Comparison of ENCODE assay signal across 13 cellular contexts in genomic region chr2:164898475-164898874, GRCh38. TPM values are rescaled to one million over a fixed set of nuclear protein-coding genes. Genes with fewer than 3 reads are reported as not detected.
DNase-seq lines count a peak whose midpoint lies in the region; ATAC-seq, FAIRE-seq and TF ChIP-seq lines count a peak whose summit lies in the region.
"Had no signal": no experiment of that assay in that cellular context is flagged by ENCODE, and none has a peak within 500 bp of the region (broad histone marks: within the 10 kb centered on the region; RNA-seq: fewer than 3 reads in every experiment).

No MANE protein-coding gene starts in this region.

- POLR2A ChIA-PET in Caco-2 (lab: Charles Lee), result no interaction called here
- POLR2A ChIA-PET in endothelial cell of umbilical vein (lab: Charles Lee), result no interaction called here

- H3K9me3 ChIP-seq in Caco-2 (0 out of 2 replicates have a peak, but pooled peaks cover 3% of the 10 kb centered on the region), endothelial cell of umbilical vein (replicated peaks; ENCODE audit: control insufficient read depth, insufficient read depth, low read length) (no peaks in the 10 kb centered on the region)
- H3K9me3 ChIP-seq: neutrophil had no signal

- peaks cover 20% of the 10 kb centered on the region for H3K9me3 Mint-ChIP-seq in Caco-2 (ENCODE audit: unreplicated experiment)

- peak overlapping the region; percentile 23 for H2AFZ ChIP-seq in endothelial cell of umbilical vein (ENCODE audit: low read depth, low read length)

- no peak for ATAC-seq in HG02885 (IDR thresholded peaks at IDR 0.05; ENCODE audit: poor library complexity, unreplicated experiment)
- no peak for ATAC-seq in GM19455 (IDR thresholded peaks at IDR 0.05; ENCODE audit: unreplicated experiment)

- H3K9ac ChIP-seq in endothelial cell of umbilical vein (replicated peaks; ENCODE audit: extremely low read depth, insufficient read depth, low read length), result no peak overlapping the region

- peak overlapping the region; percentile 72 for H3K27ac Mint-ChIP-seq in Caco-2 (ENCODE audit: unreplicated experiment)

- no TSS peak for BruUV-seq in Caco-2 (replicated peaks; lab: Mats Ljungman, UMichigan)
- BruUV-seq in endothelial cell of umbilical vein (replicated peaks; lab: Mats Ljungman, UMichigan), result no TSS peak

- peak overlapping the region; percentile 65 for H3K4me3 Mint-ChIP-seq in Caco-2 (ENCODE audit: unreplicated experiment)

- H3K36me3 ChIP-seq in Caco-2 (ENCODE audit: control insufficient read depth, insufficient read depth, low read length) (no peaks in the 10 kb centered on the region), endothelial cell of umbilical vein (ENCODE audit: control insufficient read depth in 2 of 2, extremely low read depth in 1 of 2, insufficient read depth in 2 of 2, low read length in 2 of 2) (no peaks in the 10 kb centered on the region)
- H3K36me3 ChIP-seq: neutrophil had no signal

- H3K27me3 Mint-ChIP-seq in Caco-2 (ENCODE audit: insufficient read depth, unreplicated experiment), result no peaks in the 10 kb centered on the region

- peaks cover 4% of the 10 kb centered on the region for H3K36me3 Mint-ChIP-seq in Caco-2 (ENCODE audit: insufficient read depth, unreplicated experiment)

- peaks cover 34% of the 10 kb centered on the region for H3K4me1 ChIP-seq in Caco-2
- peaks cover 28% of the 10 kb centered on the region for H3K4me1 ChIP-seq in endothelial cell of umbilical vein (ENCODE audit: control insufficient read depth, extremely low read depth, insufficient read depth, low read length)

- no peaks in the 10 kb centered on the region for H3K9me1 ChIP-seq in endothelial cell of umbilical vein (replicated peaks; ENCODE audit: control insufficient read depth, extremely low read depth, insufficient read depth, low read length)

- CTCF ChIA-PET in Caco-2 (lab: Charles Lee), result no interaction called here
- CTCF ChIA-PET in endothelial cell of umbilical vein (lab: Charles Lee), result interaction anchor here (1.2 to 2.8 kb wide), 5 partner anchors 9 to 57 kb away, joined by 3 to 8 read pairs (median 3); partner anchors contain the start of gene COBLL1

- dilution Hi-C loops in endothelial cell of umbilical vein (cut with MboI; ENCODE audit: extremely low pct_ligation_motif_present, low sequenced_read_pairs), result no loop called here

- H3K4me2 ChIP-seq in endothelial cell of umbilical vein (ENCODE audit: insufficient read depth, low read length), result peak overlapping the region; percentile 0

- TF ChIP-seq CTCF in Caco-2 (IDR thresholded peaks at IDR 0.05; ENCODE audit: insufficient read depth in 1 of 2, low read depth in 1 of 2, low read length in 1 of 2, severe bottlenecking in 1 of 2, unreplicated experiment in 1 of 2) (no peak), endothelial cell of umbilical vein (IDR thresholded peaks at IDR 0.05; ENCODE audit: extremely low read depth in 1 of 2, insufficient read depth in 1 of 2, low read depth in 1 of 2, low read length in 2 of 2) (no peak)

- peak; percentile 67 for FAIRE-seq in endothelial cell of umbilical vein (lab: Jason Lieb, UNC)
- FAIRE-seq: kidney had no signal

- H3K79me2 ChIP-seq in endothelial cell of umbilical vein (ENCODE audit: control insufficient read depth, insufficient read depth, low read length), result no peaks in the 10 kb centered on the region

- TF ChIP-seq POLR2A in endothelial cell of umbilical vein (IDR thresholded peaks at IDR 0.05; ENCODE audit: low read depth, low read length), result no peak

- H3K27ac ChIP-seq in endothelial cell of umbilical vein (ENCODE audit: insufficient read depth, low read depth, low read length), result no peak overlapping the region
- H3K27ac ChIP-seq: C4-2B, neutrophil had no signal

- H3K4me3 ChIP-seq in Caco-2 (ENCODE audit: low read depth, low read length), result no peak overlapping the region
- H3K4me3 ChIP-seq in endothelial cell of umbilical vein (replicated peaks in 1 of 3; ENCODE audit: insufficient read depth in 1 of 3, low read depth in 1 of 3, low read length in 3 of 3), result no peak overlapping the region

- peaks cover 26% of the 10 kb centered on the region for H3K4me1 Mint-ChIP-seq in Caco-2 (ENCODE audit: low read depth, unreplicated experiment)

- peak; percentile 80 to 83 for DNase-seq in Caco-2
- DNase-seq in OCI-M1 (lab: John Stamatoyannopoulos, UW), result peak; percentile 59
- peak; percentile 50 for DNase-seq in endothelial cell of umbilical vein (ENCODE audit: low read depth, low spot score)
- peak; percentile 82 for DNase-seq in myocyte (ENCODE audit: low read depth)
- no peak for DNase-seq in NCI-H1436 (lab: John Stamatoyannopoulos, UW)
- DNase-seq in SHP77 treated with DMSO at 0.1 percent for 48 hours (lab: John Stamatoyannopoulos, UW), result no peak
- DNase-seq: kidney, NCI-H1105 treated with DMSO at 0.1 percent for 48 hours had no signal

- no peaks in the 10 kb centered on the region for H3K27me3 ChIP-seq in Caco-2 (replicated peaks; ENCODE audit: control insufficient read depth, insufficient read depth, low read length)
- no peaks in the 10 kb centered on the region for H3K27me3 ChIP-seq in endothelial cell of umbilical vein (ENCODE audit: control insufficient read depth in 2 of 2, insufficient read depth in 2 of 2, low read length in 2 of 2)
- H3K27me3 ChIP-seq: neutrophil had no signal

- intact Hi-C loops in Caco-2 (cut with micrococcal nuclease; ENCODE audit: unreplicated experiment), result loop anchor here (1.0 kb wide), 2 partner anchors 12 to 55 kb away; no protein-coding TSS in a partner anchor
- intact Hi-C loops in endothelial cell of umbilical vein (cut with micrococcal nuclease), result loop anchor here (5.0 kb wide), 2 partner anchors 56 to 116 kb away; partner anchors contain the start of gene COBLL1

- no peaks in the 10 kb centered on the region for H4K20me1 ChIP-seq in endothelial cell of umbilical vein (replicated peaks; ENCODE audit: control insufficient read depth, extremely low read depth, insufficient read depth, low read length)

TF ChIP-seq in endothelial cell of umbilical vein, 7 proteins besides CTCF, POLR2A, EP300 and RAD21:
- TF ChIP-seq FOS (IDR thresholded peaks at IDR 0.05; ENCODE audit: borderline replicate concordance, insufficient read depth, low read length) (peak; percentile 30), EZH2 (IDR thresholded peaks at IDR 0.05; ENCODE audit: borderline replicate concordance, low read depth, low read length, severe bottlenecking) (no peak), GATA2 (IDR thresholded peaks at IDR 0.05; ENCODE audit: insufficient read depth, insufficient read length, low read depth, low read length) (peak; percentile 96)

RNA-seq across cellular contexts. Expression of gene SLC38A11, which starts 56.9 kb away (rescaled TPM):
- total RNA-seq in Caco-2 (2022) (1.6 and 2.3 TPM in 2 replicates), endothelial cell of umbilical vein (not detected in 2 replicates), myocyte (0.19 TPM in 1 of 2 replicates, not detected in the other)
- polyA plus RNA-seq in endothelial cell of umbilical vein, result not detected in 2 replicates
- not detected in 2 replicates for polyA plus RNA-seq in endothelial cell of umbilical vein (2011; cell fraction: cytosol; rRNA removed)
- polyA plus RNA-seq in endothelial cell of umbilical vein (2011; cell fraction: nucleus; rRNA removed), result not detected in 2 replicates
- polyA plus RNA-seq in endothelial cell of umbilical vein (2012), result not detected in 2 replicates
- not detected in 2 replicates for polyA minus RNA-seq in endothelial cell of umbilical vein
- not detected for polyA minus RNA-seq in endothelial cell of umbilical vein (2011; cell fraction: cytosol; rRNA and poly(A)+ RNA removed)
- polyA minus RNA-seq in endothelial cell of umbilical vein (2011; cell fraction: nucleus; rRNA and poly(A)+ RNA removed), result not detected in 2 replicates
- 0.08 TPM for polyA plus RNA-seq in myocyte (2012)
- total RNA-seq: T-helper 1 cell treated with Interleukin-12 subunit alpha and Interleukin-12 subunit beta and Interleukin-4 antibody, amounts not matched to agents 30 ng/mL and 1 ng/mL, for 36 hours had no signal

RNA-seq across cellular contexts. Expression of gene COBLL1, which starts 56.9 kb away (rescaled TPM):
- total RNA-seq in Caco-2 (2022) (42.1 and 47.9 TPM in 2 replicates), endothelial cell of umbilical vein (38.2 and 38.4 TPM in 2 replicates), myocyte (2.3 and 5.6 TPM in 2 replicates)
- 7.0 and 9.1 TPM in 2 replicates for polyA plus RNA-seq in endothelial cell of umbilical vein
- 8.5 and 8.6 TPM in 2 replicates for polyA plus RNA-seq in endothelial cell of umbilical vein (2011; cell fraction: cytosol; rRNA removed)
- polyA plus RNA-seq in endothelial cell of umbilical vein (2011; cell fraction: nucleus; rRNA removed), result 29.7 and 30.8 TPM in 2 replicates
- polyA plus RNA-seq in endothelial cell of umbilical vein (2012), result 9.0 and 13.4 TPM in 2 replicates
- 24.9 and 54.1 TPM in 2 replicates for polyA minus RNA-seq in endothelial cell of umbilical vein
- polyA minus RNA-seq in endothelial cell of umbilical vein (2011; cell fraction: cytosol; rRNA and poly(A)+ RNA removed), result 8.5 TPM
- polyA minus RNA-seq in endothelial cell of umbilical vein (2011; cell fraction: nucleus; rRNA and poly(A)+ RNA removed), result 123 and 182 TPM in 2 replicates
- 5.3 TPM for polyA plus RNA-seq in myocyte (2012)
- total RNA-seq: T-helper 1 cell treated with Interleukin-12 subunit alpha and Interleukin-12 subunit beta and Interleukin-4 antibody, amounts not matched to agents 30 ng/mL and 1 ng/mL, for 36 hours had no signal

Comparison
In these comparisons a context has a peak if more than half of its experiments do, and no peak if none do; other contexts are left out.
1. DNase-seq: peak in Caco-2 (2 of 2), OCI-M1 (single experiment), endothelial cell of umbilical vein (single experiment) and myocyte (single experiment); none in NCI-H1436 (single experiment) and SHP77 treated with DMSO at 0.1 percent for 48 hours (single experiment).